ENCODE assay signal across 8 cellular contexts in genomic region chr3:167740961-167741587, GRCh38.
DNase-seq lines count a peak whose midpoint lies in the region; ATAC-seq and TF ChIP-seq lines count a peak whose summit lies in the region.

No MANE protein-coding gene starts in this region.

- H3K4me3 Mint-ChIP-seq in nephron: no peak overlapping the region

- ATAC-seq in GM21526 (IDR thresholded peaks at IDR 0.05; ENCODE audit: low FRiP score, unreplicated experiment): peak; percentile 92
- peak; percentile 97 for ATAC-seq in HG03558 (IDR thresholded peaks at IDR 0.05; ENCODE audit: extremely low read depth, unreplicated experiment)
- peak; percentile 99 for ATAC-seq in SK-N-SH treated with all-trans-retinoic acid at 6 μM for 48 hours

- no peaks in the 10 kb centered on the region for H3K36me3 Mint-ChIP-seq in nephron (ENCODE audit: low read depth)

- peaks cover 15% of the 10 kb centered on the region for H3K27me3 Mint-ChIP-seq in nephron (ENCODE audit: low read depth)

- no peaks in the 10 kb centered on the region for H3K9me3 Mint-ChIP-seq in nephron

- H3K4me1 Mint-ChIP-seq in nephron: peaks cover 15% of the 10 kb centered on the region

- H3K27ac Mint-ChIP-seq in nephron: peak overlapping the region in 1 of 3 experiments; percentile 65

- peak; percentile 51 to 57 (median 53) for TF ChIP-seq CTCF in nephron (IDR thresholded peaks at IDR 0.05; ENCODE audit: unreplicated experiment in 3 of 3)

- DNase-seq in activated T-cell treated with anti-CD3 and anti-CD28 coated beads for 24 hours (ENCODE audit: low read depth): peak; percentile 11
- DNase-seq in activated T-cell treated with anti-CD3 and anti-CD28 coated beads, Interleukin-2, amount 50 U/mL, for 1 hour: no peak
- peak; percentile 3 for DNase-seq in effector CD8-positive, alpha-beta T cell (lab: John Stamatoyannopoulos, UW)
- no peak for DNase-seq in NCI-H226

TF ChIP-seq in SK-N-SH treated with all-trans-retinoic acid at 6 μM for 48 hours, 23 proteins besides CTCF, POLR2A, EP300 and RAD21:
- TF ChIP-seq CSDC2 (CRISPR knock-in tag; IDR thresholded peaks at IDR 0.05) (no peak), ZFP30 (CRISPR knock-in tag; IDR thresholded peaks at IDR 0.05) (no peak), ZNF8 (CRISPR knock-in tag; IDR thresholded peaks at IDR 0.05) (no peak), GLIS3 (CRISPR knock-in tag; IDR thresholded peaks at IDR 0.05) (no peak), ZC3H10 (CRISPR knock-in tag; IDR thresholded peaks at IDR 0.05) (no peak), PATZ1 (CRISPR knock-in tag; IDR thresholded peaks at IDR 0.05; ENCODE audit: borderline replicate concordance) (no peak), RARB (CRISPR knock-in tag; IDR thresholded peaks at IDR 0.05) (no peak), ZNF70 (CRISPR knock-in tag; IDR thresholded peaks at IDR 0.05) (no peak)

Comparison
In these comparisons a context has a peak if more than half of its experiments do, and no peak if none do; other contexts are left out.
1. DNase-seq: peak in activated T-cell treated with anti-CD3 and anti-CD28 coated beads for 24 hours (single experiment) and effector CD8-positive, alpha-beta T cell (single experiment); none in activated T-cell treated with anti-CD3 and anti-CD28 coated beads, Interleukin-2, amount 50 U/mL, for 1 hour (single experiment) and NCI-H226 (single experiment).
2. Peak in every context shown above with its lines, with median percentiles within 50 percentile points of each other: ATAC-seq.